ENCODE assay signal across 12 cellular contexts in the genomic region with DNA sequence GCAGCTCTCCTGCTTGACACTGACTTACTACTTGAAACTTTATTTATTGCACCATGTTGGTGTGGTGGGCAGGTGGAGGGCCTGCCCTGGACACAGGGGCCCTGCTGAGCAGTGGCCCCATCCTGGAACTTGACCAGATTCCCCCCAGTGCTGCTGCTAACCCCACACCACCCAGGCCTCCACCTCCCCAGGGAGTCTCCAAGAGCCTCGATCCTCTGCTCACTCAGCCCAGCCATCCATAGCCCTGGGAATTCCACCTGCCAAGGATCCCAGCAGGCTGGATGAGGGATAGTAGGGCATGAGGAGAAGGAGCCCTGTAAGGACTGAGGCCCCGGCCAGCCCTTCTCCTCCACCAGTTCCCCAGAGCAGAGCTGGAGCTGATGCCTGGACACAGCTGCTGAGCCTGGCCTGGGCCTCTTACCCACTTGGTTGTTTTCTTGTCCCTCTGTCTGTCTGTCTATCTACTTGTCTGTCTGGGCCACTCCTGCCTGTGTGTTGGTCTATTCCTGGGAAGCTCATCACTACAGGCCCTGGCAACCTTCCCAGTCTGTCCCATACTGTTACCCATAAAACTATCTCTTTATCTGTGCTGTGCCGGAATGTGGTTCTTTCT. TPM values are rescaled to one million over a fixed set of nuclear protein-coding genes. Genes with fewer than 3 reads are reported as not detected.
DNase-seq lines count a peak whose midpoint lies in the region; ATAC-seq lines count a peak whose summit lies in the region.
"Had no signal": no experiment of that assay in that cellular context is flagged by ENCODE, and none has a peak within 500 bp of the region (broad histone marks: within the 10 kb centered on the region; RNA-seq: fewer than 3 reads in every experiment).

No MANE protein-coding gene starts in this region.

- DNase-seq in SHP77 treated with DMSO at 0.1 percent for 48 hours (lab: John Stamatoyannopoulos, UW) (peak; percentile 9), SHP77 (lab: John Stamatoyannopoulos, UW) (no peak), NCI-H510A treated with DMSO at 0.1 percent for 48 hours (lab: John Stamatoyannopoulos, UW) (no peak)
- DNase-seq: GDM1, NCI-H1105 had no signal

- H3K4me1 Mint-ChIP-seq in IgD-negative memory B cell = peaks cover 6 to 15% (median 10%) of the 10 kb centered on the region in 3 donors
- H3K4me1 Mint-ChIP-seq in dendritic cell treated with granulocyte-macrophage colony-stimulating factor and Interleukin-4, amounts not matched to agents 40 ng/mL and 50 ng/mL, for 4 days (ENCODE audit: low read depth) = peaks cover 17% of the 10 kb centered on the region

- H3K4me3 ChIP-seq in rectal smooth muscle tissue (ENCODE audit: low read length) = no peak overlapping the region
- H3K4me3 ChIP-seq: pancreas had no signal

- H3K36me3 ChIP-seq in rectal smooth muscle tissue (ENCODE audit: control insufficient read depth, insufficient read depth, low read length) = no peaks in the 10 kb centered on the region
- H3K36me3 ChIP-seq: pancreas had no signal

- ATAC-seq in HG03280 (IDR thresholded peaks at IDR 0.05; ENCODE audit: unreplicated experiment) = no peak
- ATAC-seq in GM19467 (IDR thresholded peaks at IDR 0.05; ENCODE audit: unreplicated experiment) = no peak
- ATAC-seq: pancreas had no signal

- peaks cover 13% of the 10 kb centered on the region for H3K4me1 ChIP-seq in rectal smooth muscle tissue (ENCODE audit: control insufficient read depth, insufficient read depth, low read length)

- peak overlapping the region; percentile 21 to 66 (median 40) for H3K4me3 Mint-ChIP-seq in IgD-negative memory B cell
- H3K4me3 Mint-ChIP-seq in dendritic cell treated with granulocyte-macrophage colony-stimulating factor and Interleukin-4, amounts not matched to agents 40 ng/mL and 50 ng/mL, for 4 days = no peak overlapping the region
- H3K4me3 Mint-ChIP-seq: central memory CD8-positive, alpha-beta T cell had no signal

- peaks cover 2% of the 10 kb centered on the region for H3K36me3 Mint-ChIP-seq in IgD-negative memory B cell
- no peaks in the 10 kb centered on the region for H3K36me3 Mint-ChIP-seq in dendritic cell treated with granulocyte-macrophage colony-stimulating factor and Interleukin-4, amounts not matched to agents 40 ng/mL and 50 ng/mL, for 4 days (ENCODE audit: low read depth)

- H3K9me3 Mint-ChIP-seq in IgD-negative memory B cell = no peaks in the 10 kb centered on the region
- no peaks in the 10 kb centered on the region for H3K9me3 Mint-ChIP-seq in dendritic cell treated with granulocyte-macrophage colony-stimulating factor and Interleukin-4, amounts not matched to agents 40 ng/mL and 50 ng/mL, for 4 days
- H3K9me3 Mint-ChIP-seq: central memory CD8-positive, alpha-beta T cell had no signal

- H3K27ac ChIP-seq in rectal smooth muscle tissue (ENCODE audit: low read depth, low read length) = peak overlapping the region; percentile 85

- no peaks in the 10 kb centered on the region for H3K27me3 Mint-ChIP-seq in IgD-negative memory B cell
- peaks cover 24% of the 10 kb centered on the region for H3K27me3 Mint-ChIP-seq in dendritic cell treated with granulocyte-macrophage colony-stimulating factor and Interleukin-4, amounts not matched to agents 40 ng/mL and 50 ng/mL, for 4 days

- no peak overlapping the region for H3K9ac ChIP-seq in rectal smooth muscle tissue (ENCODE audit: low read length)

- intact Hi-C loops in dendritic cell treated with granulocyte-macrophage colony-stimulating factor and Interleukin-4, amounts not matched to agents 40 ng/mL and 50 ng/mL, for 4 days (cut with micrococcal nuclease) = no loop called here

- H3K27ac Mint-ChIP-seq in IgD-negative memory B cell = no peak overlapping the region
- peak overlapping the region; percentile 7 for H3K27ac Mint-ChIP-seq in dendritic cell treated with granulocyte-macrophage colony-stimulating factor and Interleukin-4, amounts not matched to agents 40 ng/mL and 50 ng/mL, for 4 days

- H3K27me3 ChIP-seq in rectal smooth muscle tissue (ENCODE audit: control insufficient read depth, insufficient read depth, low read length) = no peaks in the 10 kb centered on the region
- H3K27me3 ChIP-seq: pancreas had no signal

RNA-seq across cellular contexts. Expression of gene CHAC1, which starts 2.8 kb away (rescaled TPM):
- 0.84 TPM for polyA plus RNA-seq in IgD-negative memory B cell

RNA-seq across cellular contexts. Expression of gene DLL4, which starts 26.9 kb away (rescaled TPM):
- polyA plus RNA-seq in IgD-negative memory B cell = not detected
